ENCODE assay signal across 8 cellular contexts in genomic region chr10:6406220-6407033, GRCh38.
DNase-seq lines count a peak whose midpoint lies in the region; ATAC-seq, FAIRE-seq and TF ChIP-seq lines count a peak whose summit lies in the region.

No MANE protein-coding gene starts in this region.

- TF ChIP-seq POLR2A in A549 (IDR thresholded peaks at IDR 0.05; ENCODE audit: low read length) = no peak

- H3K4me2 ChIP-seq in A549 (peak overlapping the region; percentile 7; the same call in 1 of the 3 replicates), neuronal stem cell (ENCODE audit: insufficient read depth, low read length, poor library complexity, severe bottlenecking) (no peak overlapping the region)

- no peak overlapping the region for H3K18ac ChIP-seq in neuronal stem cell (ENCODE audit: low read length)

- no peaks in the 10 kb centered on the region for H3K9me3 ChIP-seq in A549
- no peaks in the 10 kb centered on the region for H3K9me3 ChIP-seq in RWPE2 (ENCODE audit: severe bottlenecking)
- H3K9me3 ChIP-seq in thoracic aorta = no peaks in the 10 kb centered on the region
- peaks cover 0 to 4% of the 10 kb centered on the region in 2 donors for H3K9me3 ChIP-seq in neuronal stem cell (replicated peaks in 1 of 2; ENCODE audit: control insufficient read depth in 2 of 2, insufficient read depth in 1 of 2, low read depth in 1 of 2, low read length in 2 of 2)

- no peaks in the 10 kb centered on the region for H3K79me1 ChIP-seq in neuronal stem cell (ENCODE audit: low read depth, low read length)

- DNase-seq in A549 (ENCODE audit: low read depth in 1 of 2, low spot score in 1 of 2) (peak; percentile 53 to 64), GM10266 (ENCODE audit: extremely low spot score) (peak; percentile 25), RWPE2 (ENCODE audit: low spot score) (no peak), thoracic aorta (ENCODE audit: low spot score) (no peak), neuronal stem cell (ENCODE audit: low spot score) (no peak), GM19240 (ENCODE audit: insufficient read length, low spot score) (no peak), NCI-H524 treated with DMSO at 0.1 percent for 48 hours (lab: John Stamatoyannopoulos, UW) (no peak)

- no peak overlapping the region for H3K27ac ChIP-seq in A549
- H3K27ac ChIP-seq in RWPE2 (ENCODE audit: poor library complexity, severe bottlenecking) = no peak overlapping the region
- H3K27ac ChIP-seq in thoracic aorta = no peak overlapping the region
- no peak overlapping the region for H3K27ac ChIP-seq in neuronal stem cell (replicated peaks; ENCODE audit: low read length)

- no peaks in the 10 kb centered on the region for H3K27me3 ChIP-seq in RWPE2 (ENCODE audit: insufficient read depth, poor library complexity, severe bottlenecking)
- no peaks in the 10 kb centered on the region for H3K27me3 ChIP-seq in thoracic aorta (replicated peaks; ENCODE audit: insufficient read depth)
- peaks cover 0 to 14% (median 6%) of the 10 kb centered on the region in 3 experiments for H3K27me3 ChIP-seq in neuronal stem cell (ENCODE audit: control insufficient read depth in 3 of 3, insufficient read depth in 3 of 3, low read depth in 1 of 3, low read length in 3 of 3)

- H4K8ac ChIP-seq in neuronal stem cell (ENCODE audit: low read depth, low read length) = no peak overlapping the region

- no peak overlapping the region for H2AK5ac ChIP-seq in neuronal stem cell (ENCODE audit: low read depth, low read length)

- peaks cover 31% of the 10 kb centered on the region for H3K4me1 ChIP-seq in A549
- no peaks in the 10 kb centered on the region for H3K4me1 ChIP-seq in RWPE2 (ENCODE audit: insufficient read depth, poor library complexity, severe bottlenecking)
- peaks cover 6 to 7% of the 10 kb centered on the region in 2 donors for H3K4me1 ChIP-seq in thoracic aorta (ENCODE audit: control insufficient read depth in 1 of 2, low read depth in 2 of 2)
- H3K4me1 ChIP-seq in neuronal stem cell (ENCODE audit: control insufficient read depth in 2 of 2, insufficient read depth in 1 of 2, low read depth in 1 of 2, low read length in 2 of 2) = no peaks in the 10 kb centered on the region

- H4K91ac ChIP-seq in neuronal stem cell (ENCODE audit: low read depth, low read length, poor library complexity) = no peak overlapping the region

- no peak for FAIRE-seq in A549 (lab: Jason Lieb, UNC)
- peak; percentile 91 for FAIRE-seq in endometrium (lab: Jason Lieb, UNC)

- H3K14ac ChIP-seq in neuronal stem cell (ENCODE audit: low read length) = no peak overlapping the region

- H3K36me3 ChIP-seq in RWPE2 (ENCODE audit: low read depth) (no peaks in the 10 kb centered on the region), thoracic aorta (no peaks in the 10 kb centered on the region), neuronal stem cell (replicated peaks in 1 of 2; ENCODE audit: control insufficient read depth in 2 of 2, insufficient read depth in 2 of 2, low read length in 2 of 2) (peaks cover 0 to 2% of the 10 kb centered on the region in 2 donors)

- ATAC-seq in A549 (no peak), RWPE2 (ENCODE audit: low read depth) (no peak), thoracic aorta (ENCODE audit: insufficient number of reproducible peaks, low FRiP score, low read depth) (no peak)

- H2AFZ ChIP-seq in neuronal stem cell (ENCODE audit: low read length) = no peak overlapping the region

- no peak for TF ChIP-seq EP300 in A549 (IDR thresholded peaks at IDR 0.05)

- H3K23ac ChIP-seq in neuronal stem cell (ENCODE audit: low read depth, low read length, poor library complexity) = no peak overlapping the region

- TF ChIP-seq CTCF in A549 (IDR thresholded peaks at IDR 0.05) (peak; percentile 74), GM10266 (IDR thresholded peaks at IDR 0.05; ENCODE audit: control insufficient read depth, insufficient read depth, low read depth, missing control alignments) (peak; percentile 31), RWPE2 (IDR thresholded peaks at IDR 0.05; ENCODE audit: poor library complexity, severe bottlenecking) (peak; percentile 73), thoracic aorta (IDR thresholded peaks at IDR 0.05) (peak; percentile 42)

- POLR2A ChIA-PET in A549 (lab: Yijun Ruan, JAX) = interaction anchor here (0.6 to 1.1 kb wide), 4 partner anchors 204 to 289 kb away, joined by 3 to 16 read pairs (median 4); partner anchors contain the start of gene PFKFB3

- peak; percentile 79 to 80 for TF ChIP-seq RAD21 in A549 (conservative IDR thresholded peaks at IDR 0.05 in 1 of 2, IDR thresholded peaks at IDR 0.05 in 1 of 2)

- no peak overlapping the region for H2BK5ac ChIP-seq in neuronal stem cell (ENCODE audit: low read length)

- 29% methylated on average over 10 of the region's 10 CpGs for WGBS in A549 (ENCODE audit: missing lambda C conversion rate)
- no CpG with 5 or more reads among the region's 10 CpGs for WGBS in neuronal stem cell (ENCODE audit: extremely low coverage in 2 of 2, insufficient read length in 2 of 2, insufficient replicate concordance in 1 of 2), 2 donors

- H3K9ac ChIP-seq in neuronal stem cell (ENCODE audit: low read depth, low read length, poor library complexity) = no peak overlapping the region

- CTCF ChIA-PET in A549 (lab: Yijun Ruan, JAX) = interaction anchor here (0.6 to 3.3 kb wide), 56 partner anchors 8 to 1014 kb away, joined by 3 to 65 read pairs (median 4); partner anchors contain the start of gene PFKFB3

- no peak overlapping the region for H2BK120ac ChIP-seq in neuronal stem cell (ENCODE audit: low read depth, low read length)

- no peak overlapping the region for H2BK15ac ChIP-seq in neuronal stem cell (ENCODE audit: low read length)

- H3K4me3 ChIP-seq in A549 (no peak overlapping the region), RWPE2 (ENCODE audit: severe bottlenecking) (no peak overlapping the region), thoracic aorta (no peak overlapping the region), neuronal stem cell (ENCODE audit: low read length in 2 of 2) (no peak overlapping the region)

- H2BK12ac ChIP-seq in neuronal stem cell (ENCODE audit: low read length) = no peak overlapping the region

- H3K4ac ChIP-seq in neuronal stem cell (ENCODE audit: low read length) = no peak overlapping the region

TF ChIP-seq in A549, 52 proteins besides CTCF, POLR2A, EP300 and RAD21:
- TF ChIP-seq CBX8 (IDR thresholded peaks at IDR 0.05) (no peak), SMC3 (IDR thresholded peaks at IDR 0.05) (peak; percentile 81), ESRRA (IDR thresholded peaks at IDR 0.05; ENCODE audit: borderline replicate concordance, low read length) (no peak), PHF8 (IDR thresholded peaks at IDR 0.05; ENCODE audit: borderline replicate concordance, low read depth) (no peak), HOXB13 (CRISPR knock-in tag; IDR thresholded peaks at IDR 0.05; ENCODE audit: low read depth) (no peak), JUNB (IDR thresholded peaks at IDR 0.05) (no peak)

Comparison
In these comparisons a context has a peak if more than half of its experiments do, and no peak if none do; other contexts are left out.
1. DNase-seq: peak in A549 (2 of 2) and GM10266 (single experiment); none in RWPE2 (single experiment), thoracic aorta (single experiment), neuronal stem cell (single experiment), GM19240 (single experiment) and NCI-H524 treated with DMSO at 0.1 percent for 48 hours (single experiment).
2. Peak in every context shown above with its lines, with median percentiles within 50 percentile points of each other: CTCF ChIP-seq.